12 cellular contexts compared by ENCODE assay signal in genomic region chr3:67940200-67940952, GRCh38.
DNase-seq lines count a peak whose midpoint lies in the region; ATAC-seq and TF ChIP-seq lines count a peak whose summit lies in the region.
"Had no signal": no experiment of that assay in that cellular context is flagged by ENCODE, and none has a peak within 500 bp of the region (broad histone marks: within the 10 kb centered on the region; RNA-seq: fewer than 3 reads in every experiment).

No MANE protein-coding gene starts in this region.

- H3K4me2 ChIP-seq in PC-9 = no peak overlapping the region

- no peaks in the 10 kb centered on the region for H3K36me3 ChIP-seq in PC-9 (ENCODE audit: low read depth)
- H3K36me3 ChIP-seq: colonic mucosa had no signal

- H3K27ac Mint-ChIP-seq in HFFc6 = no peak overlapping the region
- H3K27ac Mint-ChIP-seq in glutamatergic neuron (ENCODE audit: unreplicated experiment) = no peak overlapping the region

- no peak overlapping the region for H3K27ac ChIP-seq in PC-9
- H3K27ac ChIP-seq: colonic mucosa had no signal

- no peaks in the 10 kb centered on the region; the same call in 1 of the 2 replicates for H3K27me3 Mint-ChIP-seq in HFFc6 (ENCODE audit: insufficient read depth)
- H3K27me3 Mint-ChIP-seq in glutamatergic neuron (ENCODE audit: unreplicated experiment) = no peaks in the 10 kb centered on the region

- BruUV-seq in PC-9 (replicated peaks; lab: Mats Ljungman, UMichigan) = no TSS peak

- H3K79me2 ChIP-seq in PC-9 (ENCODE audit: low read depth) = no peaks in the 10 kb centered on the region

- H3K4me3 ChIP-seq in PC-9 = no peak overlapping the region
- H3K4me3 ChIP-seq: colonic mucosa had no signal

- H3K36me3 Mint-ChIP-seq in HFFc6 (ENCODE audit: low read depth) (no peaks in the 10 kb centered on the region), glutamatergic neuron (ENCODE audit: unreplicated experiment) (no peaks in the 10 kb centered on the region)

- H3K4me1 Mint-ChIP-seq in HFFc6 (ENCODE audit: low read depth) = no peaks in the 10 kb centered on the region; the same call in 1 of the 2 replicates
- H3K4me1 Mint-ChIP-seq in glutamatergic neuron (ENCODE audit: low read depth, unreplicated experiment) = no peaks in the 10 kb centered on the region

- peaks cover 15% of the 10 kb centered on the region for H3K9me3 Mint-ChIP-seq in HFFc6
- no peaks in the 10 kb centered on the region for H3K9me3 Mint-ChIP-seq in glutamatergic neuron (ENCODE audit: unreplicated experiment)

- intact Hi-C loops in PC-9 (cut with micrococcal nuclease; ENCODE audit: unreplicated experiment) = no loop called here

- POLR2A ChIA-PET in PC-9 (lab: Charles Lee; ENCODE audit: unreplicated experiment) = no interaction called here

- CTCF ChIA-PET in PC-9 (lab: Charles Lee) = no interaction called here

- H2AFZ ChIP-seq in PC-9 = no peak overlapping the region

- TF ChIP-seq CTCF in HFFc6 (IDR thresholded peaks at IDR 0.05) (peak; percentile 41), PC-9 (conservative IDR thresholded peaks at IDR 0.05) (peak; percentile 27; the same call in 1 of the 2 replicates), glutamatergic neuron (IDR thresholded peaks at IDR 0.05; ENCODE audit: partially characterized antibody, unreplicated experiment) (peak; percentile 22)

- no peaks in the 10 kb centered on the region for H3F3A ChIP-seq in PC-9 (ENCODE audit: insufficient read depth, low read depth)

- no peaks in the 10 kb centered on the region for H3K4me1 ChIP-seq in PC-9 (replicated peaks; ENCODE audit: insufficient read depth)
- H3K4me1 ChIP-seq: colonic mucosa had no signal

- no peaks in the 10 kb centered on the region for H4K20me1 ChIP-seq in PC-9 (ENCODE audit: insufficient read depth)

- H3K9me2 ChIP-seq in PC-9 (ENCODE audit: insufficient read depth) = no peaks in the 10 kb centered on the region

- no peak for ATAC-seq in HG02852 (IDR thresholded peaks at IDR 0.05; ENCODE audit: unreplicated experiment)

- H3K27me3 ChIP-seq in PC-9 (ENCODE audit: insufficient read depth, low read depth) = no peaks in the 10 kb centered on the region
- H3K27me3 ChIP-seq: colonic mucosa had no signal

- H3K4me3 Mint-ChIP-seq in HFFc6 (no peak overlapping the region; the same call in 1 of the 2 replicates), glutamatergic neuron (ENCODE audit: unreplicated experiment) (no peak overlapping the region)

- H3K9me3 ChIP-seq in PC-9 (ENCODE audit: insufficient read depth, low read depth) = no peaks in the 10 kb centered on the region
- H3K9me3 ChIP-seq: colonic mucosa had no signal

- no peak for DNase-seq in HFFc6
- DNase-seq in PC-9 = no peak
- DNase-seq in glutamatergic neuron = no peak
- DNase-seq in putamen (ENCODE audit: low spot score) = peak; percentile 8
- DNase-seq in NCI-H2196 treated with DMSO at 0.1 percent for 48 hours (lab: John Stamatoyannopoulos, UW; ENCODE audit: unreplicated experiment) = no peak
- DNase-seq in NCI-H510A (lab: John Stamatoyannopoulos, UW) = no peak
- DNase-seq: activated CD4-positive, alpha-beta T cell treated with anti-CD3 and anti-CD28 coated beads, Interleukin-2, amount 50 U/mL, for 1 hour; colonic mucosa; DMS79 treated with DMSO at 0.1 percent for 48 hours; NCI-H2171 treated with DMSO at 0.1 percent for 48 hours; SHP77 treated with DMSO at 0.1 percent for 48 hours had no signal
